14 cellular contexts compared by ENCODE assay signal in the genomic region with DNA sequence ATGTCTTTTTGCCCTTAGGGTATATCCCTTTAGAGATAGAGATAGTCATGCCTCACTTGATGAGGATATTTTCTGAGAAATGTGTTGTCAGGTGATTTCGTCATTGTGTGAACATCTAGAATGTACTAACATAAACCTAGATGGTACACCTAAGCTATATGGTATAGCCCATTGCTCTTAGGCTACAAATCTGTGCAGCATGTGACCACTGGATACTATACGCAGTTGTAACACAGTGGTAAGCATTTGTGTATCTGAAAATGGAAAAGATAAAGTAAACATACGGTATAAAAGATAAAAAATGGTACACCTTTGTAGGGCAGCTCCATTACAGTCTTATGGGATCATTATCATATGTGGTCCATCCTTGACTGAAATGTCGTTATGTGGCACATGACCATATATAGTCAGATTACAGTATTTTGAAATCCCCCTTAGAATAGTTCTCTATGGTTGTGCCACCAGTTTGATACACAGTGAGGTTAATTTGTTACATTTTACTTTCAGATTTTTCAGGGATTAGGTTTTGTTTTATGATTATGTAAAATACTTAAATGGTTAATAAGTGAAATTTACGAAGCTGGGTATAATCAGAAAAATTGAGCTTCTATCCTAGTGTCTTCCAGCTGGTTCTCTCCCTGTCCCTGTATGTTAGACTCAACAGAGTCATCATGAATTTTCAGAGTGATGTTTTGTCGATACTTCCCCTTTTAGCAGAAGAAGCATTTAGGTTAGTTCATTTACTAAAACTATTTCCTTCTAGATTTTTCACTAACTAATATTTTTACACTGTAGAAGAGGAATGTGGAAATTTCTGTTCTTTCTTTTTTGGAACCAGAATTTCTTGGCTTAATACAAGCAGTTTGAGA.
DNase-seq lines count a peak whose midpoint lies in the region; ATAC-seq and TF ChIP-seq lines count a peak whose summit lies in the region.
"Had no signal": no experiment of that assay in that cellular context is flagged by ENCODE, and none has a peak within 500 bp of the region (broad histone marks: within the 10 kb centered on the region; RNA-seq: fewer than 3 reads in every experiment).

No MANE protein-coding gene starts in this region.

- no peaks in the 10 kb centered on the region for H3K9me3 Mint-ChIP-seq in dendritic cell treated with granulocyte-macrophage colony-stimulating factor and Interleukin-4, amounts not matched to agents 40 ng/mL and 50 ng/mL, for 4 days

- peaks cover 50% of the 10 kb centered on the region for H3K4me1 ChIP-seq in DOHH2 (ENCODE audit: control insufficient read depth, low read length)

- H3K27me3 Mint-ChIP-seq in dendritic cell treated with granulocyte-macrophage colony-stimulating factor and Interleukin-4, amounts not matched to agents 40 ng/mL and 50 ng/mL, for 4 days: no peaks in the 10 kb centered on the region

- H4K20me1 ChIP-seq in DOHH2 (ENCODE audit: control insufficient read depth, insufficient read depth, low read depth, low read length): peaks cover 39% of the 10 kb centered on the region

- H3K36me3 ChIP-seq in DOHH2 (ENCODE audit: control insufficient read depth, low read length): peaks cover 23% of the 10 kb centered on the region
- H3K36me3 ChIP-seq: stomach had no signal

- no peaks in the 10 kb centered on the region for H3K9me3 ChIP-seq in DOHH2 (ENCODE audit: control insufficient read depth, insufficient read depth, low read length)
- H3K9me3 ChIP-seq: stomach had no signal

- ATAC-seq in GM19397 (IDR thresholded peaks at IDR 0.05; ENCODE audit: unreplicated experiment): no peak

- peak overlapping the region; percentile 29 for H3K4me2 ChIP-seq in DOHH2 (ENCODE audit: low read length)

- peaks cover 100% of the 10 kb centered on the region for H3K79me2 ChIP-seq in DOHH2 (ENCODE audit: control insufficient read depth, low read length)

- DNase-seq in NOMO-1 treated with DMSO at 0.1 percent for 48 hours (lab: John Stamatoyannopoulos, UW; ENCODE audit: unreplicated experiment): peak; percentile 74
- no peak for DNase-seq in NCI-H82 treated with DMSO at 0.1 percent for 48 hours (lab: John Stamatoyannopoulos, UW; ENCODE audit: unreplicated experiment)
- DNase-seq in GDM1 (lab: John Stamatoyannopoulos, UW): no peak
- no peak for DNase-seq in NCI-H526 treated with DMSO at 0.1 percent for 48 hours (lab: John Stamatoyannopoulos, UW)
- DNase-seq: foreskin fibroblast; KG1; NCI-H2081; stimulated activated CD4-positive, alpha-beta T cell treated with anti-CD3 and anti-CD28 coated beads, Interleukin-4, amount 100 ng/mL, for 24 hours; stomach had no signal

- no peaks in the 10 kb centered on the region for H3K27me3 ChIP-seq in DOHH2 (ENCODE audit: control insufficient read depth, low read length)
- H3K27me3 ChIP-seq: stomach had no signal

- peak overlapping the region; percentile 7; the same call in 1 of the 2 replicates for H3K4me3 ChIP-seq in DOHH2 (ENCODE audit: low read length)
- H3K4me3 ChIP-seq: stomach had no signal

- no peak overlapping the region for H3K4me3 Mint-ChIP-seq in dendritic cell treated with granulocyte-macrophage colony-stimulating factor and Interleukin-4, amounts not matched to agents 40 ng/mL and 50 ng/mL, for 4 days
- H3K4me3 Mint-ChIP-seq: T-helper 2 cell treated with Interferon-gamma antibody and Interleukin-4, amounts not matched to agents 5 μg/mL and 100 μg/mL, for 36 hours had no signal

- H3K36me3 Mint-ChIP-seq in dendritic cell treated with granulocyte-macrophage colony-stimulating factor and Interleukin-4, amounts not matched to agents 40 ng/mL and 50 ng/mL, for 4 days (ENCODE audit: low read depth): peaks cover 7% of the 10 kb centered on the region

- H3K27ac ChIP-seq in 22Rv1 (peak overlapping the region; percentile 2; the same call in 1 of the 2 replicates), DOHH2 (ENCODE audit: low read depth, low read length) (no peak overlapping the region; the same call in 1 of the 2 replicates)

- no peaks in the 10 kb centered on the region for H3K9me2 ChIP-seq in DOHH2 (replicated peaks; ENCODE audit: control insufficient read depth, low read length)

- TF ChIP-seq CTCF in 22Rv1 (IDR thresholded peaks at IDR 0.05) (no peak), DOHH2 (IDR thresholded peaks at IDR 0.05; ENCODE audit: low read depth, low read length, poor library complexity, severe bottlenecking) (no peak)

- H3F3A ChIP-seq in DOHH2 (ENCODE audit: control insufficient read depth, insufficient read depth): no peaks in the 10 kb centered on the region; the same call in 1 of the 2 replicates

- H3K4me1 Mint-ChIP-seq in dendritic cell treated with granulocyte-macrophage colony-stimulating factor and Interleukin-4, amounts not matched to agents 40 ng/mL and 50 ng/mL, for 4 days (ENCODE audit: low read depth): peaks cover 35% of the 10 kb centered on the region

- peak overlapping the region; percentile 37 for H3K27ac Mint-ChIP-seq in dendritic cell treated with granulocyte-macrophage colony-stimulating factor and Interleukin-4, amounts not matched to agents 40 ng/mL and 50 ng/mL, for 4 days
- H3K27ac Mint-ChIP-seq: T-helper 2 cell treated with Interferon-gamma antibody and Interleukin-4, amounts not matched to agents 5 μg/mL and 100 μg/mL, for 36 hours had no signal

- intact Hi-C loops in dendritic cell treated with granulocyte-macrophage colony-stimulating factor and Interleukin-4, amounts not matched to agents 40 ng/mL and 50 ng/mL, for 4 days (cut with micrococcal nuclease): no loop called here
